ENCODE assay signal across 15 cellular contexts in genomic region chr20:13344671-13345070, GRCh38.
"Had no signal": no experiment of that assay in that cellular context is flagged by ENCODE, and none has a peak within 500 bp of the region (broad histone marks: within the 10 kb centered on the region; RNA-seq: fewer than 3 reads in every experiment).

No MANE protein-coding gene starts in this region.

- H3K27me3 ChIP-seq: brain microvascular endothelial cell, gastrocnemius medialis, tibial artery had no signal

- H3K27ac ChIP-seq: brain microvascular endothelial cell, gastrocnemius medialis, tibial artery had no signal

- H3K36me3 ChIP-seq: brain microvascular endothelial cell, gastrocnemius medialis, tibial artery had no signal

- DNase-seq: activated B cell treated with CpG ODN at 0.5 μM for 24 hours; activated CD4-positive, alpha-beta T cell treated with anti-CD3 and anti-CD28 coated beads for 36 hours; activated CD4-positive, alpha-beta T cell treated with anti-CD3 and anti-CD28 coated beads, Interleukin-2, amount 50 U/mL, for 4 hours; activated CD8-positive, alpha-beta memory T cell treated with anti-CD3 and anti-CD28 coated beads for 24 hours; activated CD8-positive, alpha-beta memory T cell treated with anti-CD3 and anti-CD28 coated beads, Interleukin-2, amount 50 U/mL, for 4 hours; activated T-cell treated with anti-CD3 and anti-CD28 coated beads, Interleukin-2, amount 50 U/mL, for 24 hours; aorta; brain microvascular endothelial cell; effector memory CD4-positive, alpha-beta T cell; gastrocnemius medialis; hippocampal formation; retina; stimulated activated CD4-positive, alpha-beta T cell treated with anti-CD3 and anti-CD28 coated beads, Interleukin-4, amount 100 ng/mL, for 24 hours; T-helper 9 cell; tibial artery had no signal

- H3K4me1 ChIP-seq: gastrocnemius medialis had no signal

- H3K4me3 ChIP-seq: gastrocnemius medialis, tibial artery had no signal

- H3K9me3 ChIP-seq: gastrocnemius medialis, tibial artery had no signal
